ENCODE assay signal across 1 cellular context in the genomic region with DNA sequence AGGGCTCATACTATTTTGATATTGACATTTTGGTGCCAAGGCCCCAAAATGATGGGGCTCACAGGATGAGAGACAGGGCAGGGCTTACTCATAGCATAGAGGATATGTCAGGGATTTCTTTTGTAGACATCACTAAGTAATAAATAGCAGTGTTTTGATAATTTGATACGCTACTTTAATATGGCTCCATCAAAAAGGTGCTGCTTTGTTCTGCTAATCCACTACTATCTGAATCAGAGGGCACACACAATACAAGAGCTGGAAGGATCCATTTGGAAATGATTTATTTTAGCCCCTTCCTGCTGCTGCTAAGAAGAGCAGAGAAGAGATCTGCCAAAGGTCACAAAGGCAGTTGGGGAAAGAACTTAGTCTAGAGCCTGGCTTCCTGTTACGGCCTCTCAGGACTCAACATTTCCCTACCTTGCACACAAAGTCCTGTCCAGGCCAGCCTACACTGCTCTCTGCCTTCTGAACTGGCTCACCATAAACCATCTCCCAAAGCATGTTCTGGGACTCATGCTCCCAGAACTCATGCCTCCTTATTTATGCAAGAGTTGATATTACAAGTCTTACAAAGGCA.
TF ChIP-seq lines count a peak whose summit lies in the region.

No MANE protein-coding gene starts in this region.

TF ChIP-seq in IMR-90, 13 proteins besides CTCF, POLR2A, EP300 and RAD21:
- no peak for TF ChIP-seq RCOR1 (IDR thresholded peaks at IDR 0.05; ENCODE audit: insufficient replicate concordance, low read length)
- TF ChIP-seq NFE2L2 (IDR thresholded peaks at IDR 0.05; ENCODE audit: low read depth, low read length), result no peak
- no peak for TF ChIP-seq BHLHE40 (IDR thresholded peaks at IDR 0.05; ENCODE audit: low read depth, low read length)
- no peak for TF ChIP-seq MXI1 (IDR thresholded peaks at IDR 0.05; ENCODE audit: borderline replicate concordance, low read depth, low read length)
- no peak for TF ChIP-seq MAFK (IDR thresholded peaks at IDR 0.05; ENCODE audit: low read depth, low read length)
- no peak for TF ChIP-seq USF2 (IDR thresholded peaks at IDR 0.05; ENCODE audit: low read depth, low read length)
- no peak for TF ChIP-seq SMC3 (IDR thresholded peaks at IDR 0.05; ENCODE audit: low read depth, low read length)
- TF ChIP-seq CEBPB (IDR thresholded peaks at IDR 0.05; ENCODE audit: low read depth, low read length), result no peak
